In genomic region chrX:46662188-46662587, GRCh38 we compare ENCODE assay signal across 8 cellular contexts.
"Had no signal": no experiment of that assay in that cellular context is flagged by ENCODE, and none has a peak within 500 bp of the region (broad histone marks: within the 10 kb centered on the region; RNA-seq: fewer than 3 reads in every experiment).

No MANE protein-coding gene starts in this region.

- H3K4me2 ChIP-seq: GM23338 had no signal

- DNase-seq: H9, HCEC 1CT, IMR-90, KG1 had no signal

- FAIRE-seq: H54, HTR-8/SVneo, K562 had no signal

- H2AFZ ChIP-seq: GM23338 had no signal

- ATAC-seq: GM23338, K562 had no signal

- H3K4me3 ChIP-seq: GM23338, K562 had no signal
